Comparison of ENCODE assay signal across 20 cellular contexts in the genomic region with DNA sequence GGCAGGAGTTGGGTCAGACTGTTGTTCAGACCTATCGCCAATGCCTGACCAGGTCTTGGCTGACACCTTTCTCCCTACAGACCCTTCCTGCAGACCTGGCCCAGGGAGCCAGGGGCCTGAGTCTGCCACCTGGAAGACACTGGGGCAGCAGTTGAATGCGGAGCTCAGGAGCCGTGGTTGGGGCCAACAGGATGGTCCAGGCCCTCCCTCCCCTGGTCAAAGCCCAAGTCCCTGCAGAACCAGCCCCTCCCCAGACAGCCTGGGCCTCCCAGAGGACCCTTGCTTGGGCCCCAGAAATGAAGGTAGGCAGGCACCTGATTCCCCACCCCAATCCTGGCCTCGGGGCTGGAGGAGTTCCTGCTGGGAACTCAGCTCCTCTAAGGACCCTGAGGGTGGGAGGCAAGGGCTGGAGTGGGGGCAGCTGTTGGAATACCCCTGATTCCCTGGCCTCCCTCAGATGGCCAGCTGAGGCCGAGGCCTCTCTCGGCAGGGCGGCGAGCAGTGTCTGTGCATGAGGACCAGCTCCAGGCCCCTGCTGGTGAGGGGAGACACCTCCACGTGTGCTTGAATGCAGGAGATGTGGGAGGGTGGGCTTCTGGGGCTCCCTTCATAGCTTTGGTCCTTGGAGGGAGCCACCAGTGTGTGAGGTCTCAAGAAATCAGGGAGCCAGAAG. TPM values are rescaled to one million over a fixed set of nuclear protein-coding genes. Genes with fewer than 3 reads are reported as not detected.
A peak's percentile ranks its signal among the peaks of the same experiment; 100 is the strongest.
DNase-seq lines count a peak whose midpoint lies in the region; ATAC-seq and TF ChIP-seq lines count a peak whose summit lies in the region.
"Had no signal": no experiment of that assay in that cellular context is flagged by ENCODE, and none has a peak within 500 bp of the region (broad histone marks: within the 10 kb centered on the region; RNA-seq: fewer than 3 reads in every experiment).

No MANE protein-coding gene starts in this region.

- H3K4me3 Mint-ChIP-seq in CD8-positive, alpha-beta memory T cell, result peak overlapping the region in 5 of 7 donors; percentile 24 to 73 (median 37)
- no peak overlapping the region for H3K4me3 Mint-ChIP-seq in T-helper 17 cell

- DNase-seq in CD8-positive, alpha-beta memory T cell, result no peak
- peak; percentile 67 for DNase-seq in osteoblast (ENCODE audit: insufficient read length, low spot score, missing footprints)
- DNase-seq in NCI-H774 (lab: John Stamatoyannopoulos, UW), result no peak
- DNase-seq in T-helper 17 cell, result no peak
- DNase-seq: ACHN; CD4-positive, alpha-beta memory T cell; NCI-H1105; NCI-H146; NCI-H2029; NCI-H2227 treated with DMSO at 0.1 percent for 48 hours; NCI-H510A; NK-92 treated with Interleukin-12 subunit alpha and Interleukin-12 subunit beta, amount 100 ng/mL, for 24 hours; Peyer's patch; Right ventricle myocardium superior had no signal

- H3K4me3 ChIP-seq in CD8-positive, alpha-beta memory T cell (ENCODE audit: low read length), result no peak overlapping the region
- no peak overlapping the region for H3K4me3 ChIP-seq in osteoblast (ENCODE audit: insufficient read depth, low read length)
- H3K4me3 ChIP-seq: BLaER1, Peyer's patch had no signal

- peaks cover 14 to 28% (median 14%) of the 10 kb centered on the region in 3 donors for H3K4me1 Mint-ChIP-seq in CD8-positive, alpha-beta memory T cell
- H3K4me1 Mint-ChIP-seq in T-helper 17 cell, result peaks cover 18% of the 10 kb centered on the region

- H3K79me2 ChIP-seq in osteoblast (ENCODE audit: insufficient read depth, low read length), result peaks cover 13% of the 10 kb centered on the region

- CTCF ChIA-PET in CD8-positive, alpha-beta memory T cell (lab: Charles Lee), result interaction anchor here (0.9 to 1.7 kb wide), 2 partner anchors 11 to 136 kb away, joined by 4 read pairs; partner anchors contain the start of gene CARMIL2

- no peak overlapping the region for H2AFZ ChIP-seq in osteoblast (ENCODE audit: low read length)

- H3K4me2 ChIP-seq in osteoblast (ENCODE audit: insufficient read depth, low read length), result no peak overlapping the region
- H3K4me2 ChIP-seq: BLaER1, KMS-11 had no signal

- no peak for ATAC-seq in GM19463 (IDR thresholded peaks at IDR 0.05; ENCODE audit: unreplicated experiment)
- no peak for ATAC-seq in T-helper 17 cell
- ATAC-seq: HCT116 had no signal

- POLR2A ChIA-PET in CD8-positive, alpha-beta memory T cell (lab: Charles Lee), result no interaction called here

- peaks cover 10% of the 10 kb centered on the region for H3K36me3 ChIP-seq in CD8-positive, alpha-beta memory T cell (ENCODE audit: insufficient read depth, low read length)
- H3K36me3 ChIP-seq in osteoblast (ENCODE audit: insufficient read depth, low read length), result no peaks in the 10 kb centered on the region

- peaks cover 6% of the 10 kb centered on the region for H4K20me1 ChIP-seq in osteoblast (ENCODE audit: insufficient read depth, low read length)

- no peaks in the 10 kb centered on the region for H3K9me3 Mint-ChIP-seq in CD8-positive, alpha-beta memory T cell

- no peak overlapping the region for H3K27ac ChIP-seq in CD8-positive, alpha-beta memory T cell (ENCODE audit: low read depth, low read length)
- H3K27ac ChIP-seq in osteoblast (ENCODE audit: low read depth, low read length), result no peak overlapping the region
- H3K27ac ChIP-seq: BLaER1, KMS-11, Peyer's patch had no signal

- peak; percentile 24; the same call in 1 of the 2 replicates for TF ChIP-seq POLR2A in Raji (IDR thresholded peaks at IDR 0.05; ENCODE audit: insufficient read depth, low read depth, low read length)

- peaks cover 0 to 3% of the 10 kb centered on the region in 2 donors for H3K27me3 Mint-ChIP-seq in CD8-positive, alpha-beta memory T cell
- no peaks in the 10 kb centered on the region for H3K27me3 Mint-ChIP-seq in T-helper 17 cell
- H3K27me3 Mint-ChIP-seq: CD4-positive, alpha-beta memory T cell had no signal

- H3K27ac Mint-ChIP-seq in CD8-positive, alpha-beta memory T cell, result peak overlapping the region in 2 of 8 donors; percentile 22 to 91
- no peak overlapping the region for H3K27ac Mint-ChIP-seq in T-helper 17 cell

- peaks cover 0 to 62% (median 2%) of the 10 kb centered on the region in 3 donors for H3K36me3 Mint-ChIP-seq in CD8-positive, alpha-beta memory T cell
- H3K36me3 Mint-ChIP-seq in T-helper 17 cell (ENCODE audit: low read depth), result peaks cover 5% of the 10 kb centered on the region

- no peaks in the 10 kb centered on the region for H3K9me3 ChIP-seq in CD8-positive, alpha-beta memory T cell (ENCODE audit: low read length)
- H3K9me3 ChIP-seq in osteoblast (ENCODE audit: low read depth, low read length), result no peaks in the 10 kb centered on the region
- H3K9me3 ChIP-seq in T-helper 17 cell (ENCODE audit: control insufficient read depth, low read length, poor library complexity, severe bottlenecking), result no peaks in the 10 kb centered on the region
- H3K9me3 ChIP-seq: BLaER1, Peyer's patch had no signal

- H3K27me3 ChIP-seq in CD8-positive, alpha-beta memory T cell (ENCODE audit: insufficient read depth, low read length, poor library complexity, severe bottlenecking), result no peaks in the 10 kb centered on the region
- peaks cover 29% of the 10 kb centered on the region for H3K27me3 ChIP-seq in osteoblast (ENCODE audit: insufficient read depth, low read length)
- H3K27me3 ChIP-seq: BLaER1 had no signal

- peaks cover 20% of the 10 kb centered on the region for H3K4me1 ChIP-seq in CD8-positive, alpha-beta memory T cell (ENCODE audit: insufficient read depth, low read length)
- H3K4me1 ChIP-seq in osteoblast (ENCODE audit: insufficient read depth, low read length), result peaks cover 9% of the 10 kb centered on the region

- no peak for TF ChIP-seq CTCF in osteoblast (IDR thresholded peaks at IDR 0.05; ENCODE audit: extremely low read depth, low read depth, low read length)

RNA-seq across cellular contexts. Expression of gene ACD, which starts 3.6 kb away (rescaled TPM):
- total RNA-seq in CD8-positive, alpha-beta memory T cell, result 10 to 100 TPM; 79.1 to 81.7 TPM
- 55.6 TPM for polyA plus RNA-seq in CD8-positive, alpha-beta memory T cell
- 16.5 and 18.8 TPM in 2 replicates for total RNA-seq in osteoblast
- 10 to 100 TPM; 29.5 to 38.7 TPM for total RNA-seq in T-helper 17 cell

RNA-seq across cellular contexts. Expression of gene PARD6A, which starts 4.3 kb away (rescaled TPM):
- total RNA-seq in CD8-positive, alpha-beta memory T cell, result 10 to 100 TPM; 16.7 to 18.3 TPM
- polyA plus RNA-seq in CD8-positive, alpha-beta memory T cell, result 14.7 TPM
- total RNA-seq in osteoblast (2.4 and 2.9 TPM in 2 replicates), T-helper 17 cell (1 to 10 TPM; 6.3 to 7.9 TPM)

RNA-seq across cellular contexts. Expression of gene ENKD1, which starts 10.1 kb away (rescaled TPM):
- total RNA-seq in CD8-positive, alpha-beta memory T cell, result 10 to 100 TPM; 15.1 to 15.6 TPM
- 1.7 TPM for polyA plus RNA-seq in CD8-positive, alpha-beta memory T cell
- total RNA-seq in osteoblast, result 13.3 and 15.9 TPM in 2 replicates
- 1 to 10 TPM; 6.1 to 6.8 TPM for total RNA-seq in T-helper 17 cell

RNA-seq across cellular contexts. Expression of gene C16orf86, which starts 10.1 kb away (rescaled TPM):
- 1 to 10 TPM in 1 of 2 experiments, under 1 TPM in 1; 0.79 to 1.9 TPM for total RNA-seq in CD8-positive, alpha-beta memory T cell
- 2.7 TPM for polyA plus RNA-seq in CD8-positive, alpha-beta memory T cell
- total RNA-seq in osteoblast, result 6.2 and 6.9 TPM in 2 replicates
- 1 to 10 TPM; 2.9 to 5.1 TPM for total RNA-seq in T-helper 17 cell
- total RNA-seq: Daoy had no signal

RNA-seq across cellular contexts. Expression of gene CARMIL2, which starts 11.5 kb away (rescaled TPM):
- 100 to 1,000 TPM; 124 to 139 TPM for total RNA-seq in CD8-positive, alpha-beta memory T cell
- polyA plus RNA-seq in CD8-positive, alpha-beta memory T cell, result 24.5 TPM
- under 0.01 TPM in 2 replicates for total RNA-seq in osteoblast
- 100 to 1,000 TPM; 144 to 145 TPM for total RNA-seq in T-helper 17 cell
